ENCODE assay signal across 1 cellular context in genomic region chr2:13666582-13667414, GRCh38.
A peak's percentile ranks its signal among the peaks of the same experiment; 100 is the strongest.
TF ChIP-seq lines count a peak whose summit lies in the region.

No MANE protein-coding gene starts in this region.

TF ChIP-seq in GM12878, 131 proteins besides CTCF, POLR2A, EP300 and RAD21 (continued from another document):
- TF ChIP-seq EZH2 (IDR thresholded peaks at IDR 0.05; ENCODE audit: borderline replicate concordance, control insufficient read depth, low read depth, low read length) (no peak), YY1 (IDR thresholded peaks at IDR 0.05; ENCODE audit: low read depth, low read length) (no peak), MTA3 (IDR thresholded peaks at IDR 0.05; ENCODE audit: borderline replicate concordance, low read length) (0 out of 2 replicates have a peak, but pooled peaks have one; percentile 42), E2F4 (IDR thresholded peaks at IDR 0.05; ENCODE audit: low read depth, low read length) (no peak)
- TF ChIP-seq, protein P1, sequence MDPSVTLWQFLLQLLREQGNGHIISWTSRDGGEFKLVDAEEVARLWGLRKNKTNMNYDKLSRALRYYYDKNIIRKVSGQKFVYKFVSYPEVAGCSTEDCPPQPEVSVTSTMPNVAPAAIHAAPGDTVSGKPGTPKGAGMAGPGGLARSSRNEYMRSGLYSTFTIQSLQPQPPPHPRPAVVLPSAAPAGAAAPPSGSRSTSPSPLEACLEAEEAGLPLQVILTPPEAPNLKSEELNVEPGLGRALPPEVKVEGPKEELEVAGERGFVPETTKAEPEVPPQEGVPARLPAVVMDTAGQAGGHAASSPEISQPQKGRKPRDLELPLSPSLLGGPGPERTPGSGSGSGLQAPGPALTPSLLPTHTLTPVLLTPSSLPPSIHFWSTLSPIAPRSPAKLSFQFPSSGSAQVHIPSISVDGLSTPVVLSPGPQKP (IDR thresholded peaks at IDR 0.05; ENCODE audit: low read depth, low read length), result no peak
TF ChIP-seq in GM12878: peak in this region for 26.
